Comparison of ENCODE assay signal across 8 cellular contexts in the genomic region with DNA sequence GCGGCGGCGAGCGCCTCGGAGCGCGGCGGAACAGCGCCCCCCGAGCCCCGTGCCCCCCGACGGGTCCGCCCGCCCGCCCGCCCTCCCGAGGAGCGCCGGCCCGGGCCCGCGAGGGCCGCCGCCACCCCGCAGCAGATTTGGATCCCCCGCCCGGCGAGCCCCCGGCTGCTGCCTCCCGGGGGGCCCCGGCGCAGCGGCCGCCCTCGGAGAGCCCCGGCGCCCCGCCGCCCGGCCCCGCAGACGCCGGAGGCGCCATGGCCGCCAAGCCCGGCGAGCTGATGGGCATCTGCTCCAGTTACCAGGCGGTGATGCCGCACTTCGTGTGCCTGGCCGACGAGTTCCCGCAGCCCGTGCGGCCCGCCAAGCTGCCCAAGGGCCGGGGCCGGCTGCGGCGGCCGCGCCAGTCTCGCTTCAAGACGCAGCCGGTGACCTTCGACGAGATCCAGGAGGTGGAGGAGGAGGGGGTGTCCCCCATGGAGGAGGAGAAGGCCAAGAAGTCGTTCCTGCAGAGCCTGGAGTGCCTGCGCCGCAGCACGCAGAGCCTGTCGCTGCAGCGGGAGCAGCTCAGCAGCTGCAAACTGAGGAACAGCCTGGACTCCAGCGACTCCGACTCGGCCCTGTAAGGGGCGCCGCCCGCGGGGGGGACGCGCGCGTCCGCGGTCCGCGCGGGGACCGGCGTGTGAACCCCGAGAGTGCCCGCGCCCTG. TPM values are rescaled to one million over a fixed set of nuclear protein-coding genes. Genes with fewer than 3 reads are reported as not detected.
DNase-seq lines count a peak whose midpoint lies in the region; ATAC-seq and TF ChIP-seq lines count a peak whose summit lies in the region.

No MANE protein-coding gene starts in this region.

- no peak overlapping the region for H3K9ac ChIP-seq in HUES48 (ENCODE audit: low read depth, low read length)

- WGBS in psoas muscle, 3 donors = 1% methylated on average over 44 to 94 of the region's 95 CpGs

- H3K27ac ChIP-seq in HUES48 (ENCODE audit: low read depth, low read length) = no peak overlapping the region
- H3K27ac ChIP-seq in cardiac muscle cell = peak overlapping the region; percentile 77
- peak overlapping the region; percentile 79 for H3K27ac ChIP-seq in psoas muscle

- peak overlapping the region; percentile 70 for H3K4me3 ChIP-seq in HUES48 (ENCODE audit: low read depth, low read length)
- H3K4me3 ChIP-seq in cardiac muscle cell = peak overlapping the region; percentile 73
- H3K4me3 ChIP-seq in psoas muscle = peak overlapping the region; percentile 83

- no peak for TF ChIP-seq CTCF in cardiac muscle cell (IDR thresholded peaks at IDR 0.05; ENCODE audit: low read depth, low read length)
- TF ChIP-seq CTCF in psoas muscle (IDR thresholded peaks at IDR 0.05) = no peak

- H3K4me3 Mint-ChIP-seq in activated T-helper 1 cell treated with anti-CD3 and anti-CD28 coated beads, Interleukin-12 subunit alpha, Interleukin-12 subunit beta, Interleukin-2, Interleukin-4 antibody, amounts not matched to agents 30 ng/mL and 10 ng/mL and 1 ng/mL, durations not matched to agents 14 hours and 24 hours and 36 hours = peak overlapping the region; percentile 52

- ATAC-seq in psoas muscle (peak; percentile 5 to 22 (median 16)), HG03135 (IDR thresholded peaks at IDR 0.05; ENCODE audit: unreplicated experiment) (no peak), HG02678 (IDR thresholded peaks at IDR 0.05; ENCODE audit: unreplicated experiment) (no peak)

- DNase-seq in Daoy (ENCODE audit: low read depth) (peak; percentile 52), cardiac muscle cell (ENCODE audit: low read depth in 1 of 2, low spot score in 1 of 2) (peak; percentile 52), psoas muscle (peak; percentile 32 to 61), midbrain (lab: John Stamatoyannopoulos, UW) (no peak)
- DNase-seq in activated T-helper 1 cell treated with anti-CD3 and anti-CD28 coated beads, Interleukin-12 subunit alpha, Interleukin-12 subunit beta, Interleukin-2, Interleukin-4 antibody, amounts not matched to agents 30 ng/mL and 10 ng/mL and 1 ng/mL, durations not matched to agents 14 hours and 24 hours and 36 hours (ENCODE audit: low spot score) = no peak

- peaks cover 24% of the 10 kb centered on the region for H3K4me1 Mint-ChIP-seq in activated T-helper 1 cell treated with anti-CD3 and anti-CD28 coated beads, Interleukin-12 subunit alpha, Interleukin-12 subunit beta, Interleukin-2, Interleukin-4 antibody, amounts not matched to agents 30 ng/mL and 10 ng/mL and 1 ng/mL, durations not matched to agents 14 hours and 24 hours and 36 hours (ENCODE audit: low read depth)

- H3K27me3 ChIP-seq in HUES48 (ENCODE audit: control insufficient read depth, insufficient read depth, low read length) (peaks cover 55% of the 10 kb centered on the region), cardiac muscle cell (peaks cover 19% of the 10 kb centered on the region), psoas muscle (ENCODE audit: insufficient read depth in 3 of 3, low read length in 2 of 3) (peaks cover 0 to 12% (median 4%) of the 10 kb centered on the region in 3 donors)

- no peak overlapping the region for H3K27ac Mint-ChIP-seq in activated T-helper 1 cell treated with anti-CD3 and anti-CD28 coated beads, Interleukin-12 subunit alpha, Interleukin-12 subunit beta, Interleukin-2, Interleukin-4 antibody, amounts not matched to agents 30 ng/mL and 10 ng/mL and 1 ng/mL, durations not matched to agents 14 hours and 24 hours and 36 hours

- H3K36me3 ChIP-seq in HUES48 (ENCODE audit: control insufficient read depth, insufficient read depth, low read length) (no peaks in the 10 kb centered on the region), cardiac muscle cell (no peaks in the 10 kb centered on the region), psoas muscle (ENCODE audit: insufficient read depth in 1 of 2, low read depth in 1 of 2) (no peaks in the 10 kb centered on the region)

- peaks cover 66% of the 10 kb centered on the region for H3K27me3 Mint-ChIP-seq in activated T-helper 1 cell treated with anti-CD3 and anti-CD28 coated beads, Interleukin-12 subunit alpha, Interleukin-12 subunit beta, Interleukin-2, Interleukin-4 antibody, amounts not matched to agents 30 ng/mL and 10 ng/mL and 1 ng/mL, durations not matched to agents 14 hours and 24 hours and 36 hours (ENCODE audit: insufficient read depth)

- H3K9me3 Mint-ChIP-seq in activated T-helper 1 cell treated with anti-CD3 and anti-CD28 coated beads, Interleukin-12 subunit alpha, Interleukin-12 subunit beta, Interleukin-2, Interleukin-4 antibody, amounts not matched to agents 30 ng/mL and 10 ng/mL and 1 ng/mL, durations not matched to agents 14 hours and 24 hours and 36 hours = no peaks in the 10 kb centered on the region

- peaks cover 2% of the 10 kb centered on the region for H3K36me3 Mint-ChIP-seq in activated T-helper 1 cell treated with anti-CD3 and anti-CD28 coated beads, Interleukin-12 subunit alpha, Interleukin-12 subunit beta, Interleukin-2, Interleukin-4 antibody, amounts not matched to agents 30 ng/mL and 10 ng/mL and 1 ng/mL, durations not matched to agents 14 hours and 24 hours and 36 hours (ENCODE audit: low read depth)

- intact Hi-C loops in activated T-helper 1 cell treated with anti-CD3 and anti-CD28 coated beads, Interleukin-12 subunit alpha, Interleukin-12 subunit beta, Interleukin-2, Interleukin-4 antibody, amounts not matched to agents 30 ng/mL and 10 ng/mL and 1 ng/mL, durations not matched to agents 14 hours and 24 hours and 36 hours (cut with micrococcal nuclease) = loop anchor here (2.0 to 5.0 kb wide), 4 partner anchors 124 to 366 kb away; a partner anchor contains a TSS
- intact Hi-C loops in psoas muscle (cut with DNase I) = loop anchor here in 1 of 2 donors (5.0 kb wide), 1 partner anchor 36 kb away; no protein-coding TSS in a partner anchor

- H3K9me3 ChIP-seq in HUES48 (ENCODE audit: control insufficient read depth, insufficient read depth, low read length) = no peaks in the 10 kb centered on the region
- no peaks in the 10 kb centered on the region for H3K9me3 ChIP-seq in cardiac muscle cell (ENCODE audit: low read depth)
- no peaks in the 10 kb centered on the region for H3K9me3 ChIP-seq in psoas muscle

- peaks cover 2% of the 10 kb centered on the region; the same call in 1 of the 2 replicates for H3K4me1 ChIP-seq in HUES48 (ENCODE audit: control insufficient read depth, insufficient read depth, low read length)
- no peaks in the 10 kb centered on the region for H3K4me1 ChIP-seq in cardiac muscle cell (ENCODE audit: low read depth)
- H3K4me1 ChIP-seq in psoas muscle = peaks cover 13% of the 10 kb centered on the region

RNA-seq across cellular contexts. Expression of a gene that starts 0.4 kb away (rescaled TPM):
- 0.80 and 1.1 TPM in 2 replicates for total RNA-seq in Daoy (2014; rRNA removed; shearing (Covaris generic))
- 3.0 and 3.7 TPM in 2 replicates for total RNA-seq in activated T-helper 1 cell treated with anti-CD3 and anti-CD28 coated beads, Interleukin-12 subunit alpha, Interleukin-12 subunit beta, Interleukin-2, Interleukin-4 antibody, amounts not matched to agents 30 ng/mL and 10 ng/mL and 1 ng/mL, durations not matched to agents 14 hours and 24 hours and 36 hours
- total RNA-seq in cardiac muscle cell (48.6 and 79.6 TPM in 2 replicates), psoas muscle (100 to 1,000 TPM in 1 of 4 donors, 10 to 100 TPM in 3; 16.5 to 122 (median 61.0) TPM)
- polyA plus RNA-seq in cardiac muscle cell (7.1 and 14.5 TPM in 2 replicates), psoas muscle (10 to 100 TPM in 1 of 3 donors, 1 to 10 TPM in 2; 8.5 to 13.2 (median 10.0) TPM)

Comparison
In these comparisons a context has a peak if more than half of its experiments do, and no peak if none do; other contexts are left out.
1. DNase-seq: peak in Daoy (single experiment), cardiac muscle cell (2 of 2) and psoas muscle (2 of 2); none in activated T-helper 1 cell treated with anti-CD3 and anti-CD28 coated beads, Interleukin-12 subunit alpha, Interleukin-12 subunit beta, Interleukin-2, Interleukin-4 antibody, amounts not matched to agents 30 ng/mL and 10 ng/mL and 1 ng/mL, durations not matched to agents 14 hours and 24 hours and 36 hours (single experiment) and midbrain (single experiment).
2. ATAC-seq: peak in psoas muscle (4 of 4); none in HG03135 (single experiment) and HG02678 (single experiment).
3. Peak in every context shown above with its lines, with median percentiles within 50 percentile points of each other: H3K4me3 ChIP-seq.